ENCODE assay signal across 8 cellular contexts in genomic region chr2:188291142-188291616, GRCh38. TPM values are rescaled to one million over a fixed set of nuclear protein-coding genes. Genes with fewer than 3 reads are reported as not detected.
DNase-seq lines count a peak whose midpoint lies in the region; ATAC-seq and TF ChIP-seq lines count a peak whose summit lies in the region.

No MANE protein-coding gene starts in this region.

- peak overlapping the region; percentile 15 for H3K4me3 Mint-ChIP-seq in activated CD4-positive, alpha-beta T cell treated with anti-CD3 and anti-CD28 coated beads, Interleukin-2, amount 10 ng/mL, durations not matched to agents 7 days and 5 days
- peak overlapping the region; percentile 99 for H3K4me3 Mint-ChIP-seq in MCF 10A (ENCODE audit: unreplicated experiment)

- no peak for TF ChIP-seq CTCF in MCF 10A (IDR thresholded peaks at IDR 0.05; ENCODE audit: unreplicated experiment)
- no peak for TF ChIP-seq CTCF in liver (IDR thresholded peaks at IDR 0.05; ENCODE audit: low read depth, low read length, missing input control)
- no peak for TF ChIP-seq CTCF in upper lobe of right lung (IDR thresholded peaks at IDR 0.05)

- H3K4me1 Mint-ChIP-seq in activated CD4-positive, alpha-beta T cell treated with anti-CD3 and anti-CD28 coated beads, Interleukin-2, amount 10 ng/mL, durations not matched to agents 7 days and 5 days, result peaks cover 12% of the 10 kb centered on the region
- H3K4me1 Mint-ChIP-seq in MCF 10A (ENCODE audit: insufficient read depth, unreplicated experiment), result peaks cover 22% of the 10 kb centered on the region

- no peak for ATAC-seq in upper lobe of right lung
- no peak for ATAC-seq in HG02610 (IDR thresholded peaks at IDR 0.05; ENCODE audit: unreplicated experiment)
- no peak for ATAC-seq in GM21825 (IDR thresholded peaks at IDR 0.05; ENCODE audit: unreplicated experiment)

- peaks cover 0 to 3% (median 0%) of the 10 kb centered on the region in 4 donors for H3K9me3 ChIP-seq in liver (ENCODE audit: control insufficient read depth in 4 of 4, low read length in 3 of 4)
- no peaks in the 10 kb centered on the region for H3K9me3 ChIP-seq in upper lobe of right lung

- no peak for DNase-seq in activated CD4-positive, alpha-beta T cell treated with anti-CD3 and anti-CD28 coated beads, Interleukin-2, amount 10 ng/mL, durations not matched to agents 7 days and 5 days
- no peak for DNase-seq in activated CD4-positive, alpha-beta T cell treated with anti-CD3 and anti-CD28 coated beads for 1 hour
- DNase-seq in MCF 10A (ENCODE audit: unreplicated experiment), result no peak
- peak; percentile 59 for DNase-seq in upper lobe of right lung
- no peak for DNase-seq in NCI-H1417 treated with DMSO at 0.1 percent for 48 hours (lab: John Stamatoyannopoulos, UW)

- peaks cover 0 to 5% (median 1%) of the 10 kb centered on the region in 4 donors for H3K27me3 ChIP-seq in liver (ENCODE audit: control insufficient read depth in 4 of 4, insufficient read depth in 4 of 4, low read length in 3 of 4)
- no peaks in the 10 kb centered on the region for H3K27me3 ChIP-seq in upper lobe of right lung

- H3K27me3 Mint-ChIP-seq in activated CD4-positive, alpha-beta T cell treated with anti-CD3 and anti-CD28 coated beads, Interleukin-2, amount 10 ng/mL, durations not matched to agents 7 days and 5 days, result peaks cover 39% of the 10 kb centered on the region
- H3K27me3 Mint-ChIP-seq in MCF 10A (ENCODE audit: insufficient read depth, unreplicated experiment), result no peaks in the 10 kb centered on the region

- POLR2A ChIA-PET in activated CD4-positive, alpha-beta T cell treated with anti-CD3 and anti-CD28 coated beads, Interleukin-2, amount 10 ng/mL, durations not matched to agents 7 days and 5 days (lab: Charles Lee), result no interaction called here
- POLR2A ChIA-PET in MCF 10A (lab: Yijun Ruan, JAX), result interaction anchor here (0.6 to 2.7 kb wide), 10 partner anchors 8 to 588 kb away, joined by 3 to 11 read pairs (median 4); no protein-coding TSS in a partner anchor

- no peak overlapping the region for H3K27ac Mint-ChIP-seq in activated CD4-positive, alpha-beta T cell treated with anti-CD3 and anti-CD28 coated beads, Interleukin-2, amount 10 ng/mL, durations not matched to agents 7 days and 5 days
- peak overlapping the region; percentile 87 for H3K27ac Mint-ChIP-seq in MCF 10A (ENCODE audit: low read depth, unreplicated experiment)

- H3K36me3 Mint-ChIP-seq in activated CD4-positive, alpha-beta T cell treated with anti-CD3 and anti-CD28 coated beads, Interleukin-2, amount 10 ng/mL, durations not matched to agents 7 days and 5 days (ENCODE audit: low read depth), result no peaks in the 10 kb centered on the region
- no peaks in the 10 kb centered on the region for H3K36me3 Mint-ChIP-seq in MCF 10A (ENCODE audit: insufficient read depth, unreplicated experiment)

- CTCF ChIA-PET in activated CD4-positive, alpha-beta T cell treated with anti-CD3 and anti-CD28 coated beads, Interleukin-2, amount 10 ng/mL, durations not matched to agents 7 days and 5 days (lab: Charles Lee), result no interaction called here
- CTCF ChIA-PET in MCF 10A (lab: Yijun Ruan, JAX), result interaction anchor here (0.6 to 3.5 kb wide), 13 partner anchors 10 to 709 kb away, joined by 3 to 28 read pairs (median 6); no protein-coding TSS in a partner anchor

- intact Hi-C loops in MCF 10A (cut with micrococcal nuclease) (loop anchor here (1.0 to 10.0 kb wide), 5 partner anchors 78 to 786 kb away; no protein-coding TSS in a partner anchor), upper lobe of right lung (cut with DNase I) (no loop called here)

- WGBS in liver, result 7% methylated on average over 12 of the region's 12 CpGs

- H3K36me3 ChIP-seq in liver (ENCODE audit: control insufficient read depth in 4 of 4, insufficient read depth in 3 of 4, low read depth in 1 of 4, low read length in 3 of 4), result no peaks in the 10 kb centered on the region
- no peaks in the 10 kb centered on the region for H3K36me3 ChIP-seq in upper lobe of right lung

- peak overlapping the region; percentile 44 to 80 (median 52) for H3K4me3 ChIP-seq in liver (ENCODE audit: low read depth in 1 of 3, low read length in 3 of 3)
- H3K4me3 ChIP-seq in upper lobe of right lung, result peak overlapping the region; percentile 72

- H3K9ac ChIP-seq in liver (ENCODE audit: low read depth in 1 of 2, low read length in 2 of 2), result no peak overlapping the region

- no peaks in the 10 kb centered on the region for H3K9me3 Mint-ChIP-seq in activated CD4-positive, alpha-beta T cell treated with anti-CD3 and anti-CD28 coated beads, Interleukin-2, amount 10 ng/mL, durations not matched to agents 7 days and 5 days
- H3K9me3 Mint-ChIP-seq in MCF 10A (ENCODE audit: unreplicated experiment), result no peaks in the 10 kb centered on the region

- no TSS peak for BruUV-seq in MCF 10A (replicated peaks; lab: Mats Ljungman, UMichigan)

- H3K4me1 ChIP-seq in liver (ENCODE audit: control insufficient read depth in 4 of 4, insufficient read depth in 4 of 4, low read length in 3 of 4), result peaks cover 0 to 22% (median 13%) of the 10 kb centered on the region in 4 donors
- H3K4me1 ChIP-seq in upper lobe of right lung, result peaks cover 7% of the 10 kb centered on the region

- no peak for TF ChIP-seq RAD21 in liver (IDR thresholded peaks at IDR 0.05)

- H3K27ac ChIP-seq in liver (ENCODE audit: low read depth in 1 of 2, low read length in 2 of 2) (peak overlapping the region in 1 of 2 donors; percentile 9), upper lobe of right lung (peak overlapping the region; percentile 89)

TF ChIP-seq in liver, 16 proteins besides CTCF, POLR2A, EP300 and RAD21:
- no peak for TF ChIP-seq ZBTB33 (IDR thresholded peaks at IDR 0.05)
- TF ChIP-seq GABPA (IDR thresholded peaks at IDR 0.05 in 1 of 2, conservative IDR thresholded peaks at IDR 0.05 in 1 of 2), result no peak
- no peak for TF ChIP-seq RXRA (IDR thresholded peaks at IDR 0.05)
- no peak for TF ChIP-seq JUND (IDR thresholded peaks at IDR 0.05)

RNA-seq across cellular contexts. Expression of gene GULP1, which starts 0.5 kb away (rescaled TPM):
- not detected for total RNA-seq in activated CD4-positive, alpha-beta T cell treated with anti-CD3 and anti-CD28 coated beads, Interleukin-2, amount 10 ng/mL, durations not matched to agents 7 days and 5 days
- total RNA-seq in MCF 10A (2022) (4.2 and 9.3 TPM in 2 replicates), liver (1 to 10 TPM; 1.2 to 6.9 TPM), upper lobe of right lung (30.6 TPM)
- under 1 TPM; 0.53 to 0.61 TPM for polyA plus RNA-seq in liver
